8 cellular contexts compared by ENCODE assay signal in genomic region chr1:145094655-145095211, GRCh38. TPM values are rescaled to one million over a fixed set of nuclear protein-coding genes. Genes with fewer than 3 reads are reported as not detected.
A peak's percentile ranks its signal among the peaks of the same experiment; 100 is the strongest.
DNase-seq lines count a peak whose midpoint lies in the region; ATAC-seq and TF ChIP-seq lines count a peak whose summit lies in the region.
"Not testable (repeated sequence)": the region's sequence is repeated elsewhere in the genome, so short reads cannot be mapped to it uniquely, and the experiment has no call there.

No MANE protein-coding gene starts in this region.

- peak overlapping the region; percentile 62 for H3K4me3 Mint-ChIP-seq in nephron progenitor cell

- H3K27ac Mint-ChIP-seq in nephron progenitor cell, result not testable (repeated sequence)

- not testable (repeated sequence) for TF ChIP-seq CTCF in GM12865 (IDR thresholded peaks at IDR 0.05; ENCODE audit: insufficient read depth, low read depth, low read length, missing control alignments); nephron progenitor cell (IDR thresholded peaks at IDR 0.05); suprapubic skin (IDR thresholded peaks at IDR 0.05)

- not testable (repeated sequence) for H3K27me3 ChIP-seq in adipocyte (replicated peaks; ENCODE audit: control insufficient read depth, insufficient read depth, low read length); suprapubic skin

- not testable (repeated sequence) for DNase-seq in GM12865 (ENCODE audit: low read depth); adipocyte (ENCODE audit: low read depth)
- peak; percentile 46 for DNase-seq in Right ventricle myocardium superior
- DNase-seq in nephron progenitor cell, result peak; percentile 14
- DNase-seq in suprapubic skin (ENCODE audit: low spot score in 2 of 2), result peak in 1 of 2 donors; percentile 59

- H3K4me1 ChIP-seq in adipocyte (ENCODE audit: control insufficient read depth, insufficient read depth, low read length); suprapubic skin: not testable (repeated sequence)

- not testable (repeated sequence) for H3K36me3 Mint-ChIP-seq in nephron progenitor cell (ENCODE audit: low read depth)

- intact Hi-C loops in Right ventricle myocardium superior (cut with DNase I), result not testable (repeated sequence)

- H3K4me3 ChIP-seq in GM12865 (ENCODE audit: low read depth, low read length), result peak overlapping the region; percentile 46
- peak overlapping the region; percentile 61 for H3K4me3 ChIP-seq in adipocyte (ENCODE audit: low read length)
- peak overlapping the region; percentile 38 for H3K4me3 ChIP-seq in suprapubic skin

- H3K4me1 Mint-ChIP-seq in nephron progenitor cell, result not testable (repeated sequence)

- no CpG with 5 or more reads among the region's 46 CpGs for WGBS in suprapubic skin

- ATAC-seq in GM21619 (IDR thresholded peaks at IDR 0.05; ENCODE audit: unreplicated experiment) (peak; percentile 4), HG03139 (IDR thresholded peaks at IDR 0.05; ENCODE audit: unreplicated experiment) (peak; percentile 3), SK-N-SH treated with all-trans-retinoic acid at 6 μM for 48 hours (peak; percentile 41), Right ventricle myocardium superior (ENCODE audit: poor library complexity) (peak; percentile 37)

- not testable (repeated sequence) for H3K27me3 Mint-ChIP-seq in nephron progenitor cell (ENCODE audit: low read depth, poor library complexity)

- H3K9me3 ChIP-seq in adipocyte (ENCODE audit: control insufficient read depth, low read length); suprapubic skin: not testable (repeated sequence)

- TF ChIP-seq EP300 in suprapubic skin (IDR thresholded peaks at IDR 0.05), result not testable (repeated sequence)

- H3K36me3 ChIP-seq in adipocyte (ENCODE audit: control insufficient read depth, insufficient read depth, low read length, severe bottlenecking); suprapubic skin: not testable (repeated sequence)

- not testable (repeated sequence) for H3K9ac ChIP-seq in adipocyte (ENCODE audit: low read length)

- not testable (repeated sequence) for TF ChIP-seq POLR2A in suprapubic skin (IDR thresholded peaks at IDR 0.05)

- H3K9me3 Mint-ChIP-seq in nephron progenitor cell, result not testable (repeated sequence)

- not testable (repeated sequence) for H3K27ac ChIP-seq in suprapubic skin

RNA-seq across cellular contexts. Expression of gene SRGAP2B, which starts 0.4 kb away (rescaled TPM):
- 9.9 TPM for total RNA-seq in Right ventricle myocardium superior
- total RNA-seq in suprapubic skin, result 10 to 100 TPM; 21.7 to 42.6 (median 33.2) TPM

RNA-seq across cellular contexts. Expression of gene FAM72D, which starts 1.0 kb away (rescaled TPM):
- 0.32 TPM for total RNA-seq in Right ventricle myocardium superior
- 1 to 10 TPM in 1 of 4 donors, under 1 TPM in 3; 0.47 to 1.3 (median 0.58) TPM for total RNA-seq in suprapubic skin
